ENCODE assay signal across 8 cellular contexts in the genomic region with DNA sequence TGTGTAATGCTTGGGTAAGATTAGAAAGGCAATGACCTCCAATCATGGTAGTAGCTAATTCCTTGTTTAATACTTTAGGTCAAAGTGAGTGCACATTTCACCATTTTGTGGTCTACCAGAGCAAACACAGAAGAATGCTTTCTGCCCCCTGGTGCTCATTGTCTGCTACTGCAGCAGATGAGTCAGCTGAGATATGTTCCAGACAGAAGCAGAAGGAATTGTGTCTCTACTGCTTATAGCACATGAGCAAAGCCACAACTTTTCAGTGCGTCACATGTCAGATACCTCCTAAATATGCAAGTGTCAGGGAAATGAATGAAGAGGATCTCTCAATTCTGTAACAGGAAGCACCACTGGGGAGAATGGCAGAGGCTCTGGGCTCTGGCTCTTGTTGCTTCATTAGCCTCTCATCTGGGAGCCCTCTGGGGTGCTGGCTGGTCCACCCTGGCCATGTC.
A peak's percentile ranks its signal among the peaks of the same experiment; 100 is the strongest.
DNase-seq lines count a peak whose midpoint lies in the region; ATAC-seq and TF ChIP-seq lines count a peak whose summit lies in the region.

No MANE protein-coding gene starts in this region.

- no peak overlapping the region for H3K4me3 ChIP-seq in AG09309 (ENCODE audit: control insufficient read depth, low read depth, low read length)
- no peak overlapping the region for H3K4me3 ChIP-seq in lower lobe of right lung

- H3K36me3 ChIP-seq in lower lobe of right lung = no peaks in the 10 kb centered on the region

- intact Hi-C loops in lower lobe of right lung (cut with DNase I) = loop anchor here (5.0 kb wide), 1 partner anchor 469 kb away; no protein-coding TSS in a partner anchor

- ATAC-seq in GM18870 (IDR thresholded peaks at IDR 0.05; ENCODE audit: unreplicated experiment) (peak; percentile 80), HG03175 (IDR thresholded peaks at IDR 0.05; ENCODE audit: unreplicated experiment) (peak; percentile 87), lower lobe of right lung (peak; percentile 89 to 96)

- DNase-seq in AG09309 (ENCODE audit: low read depth) (peak; percentile 93), NCI-H526 (lab: John Stamatoyannopoulos, UW) (peak; percentile 57 to 72), dermis microvascular lymphatic vessel endothelial cell (ENCODE audit: low read depth in 2 of 2) (peak; percentile 74 to 85), lower lobe of right lung (peak; percentile 73)
- peak; percentile 78 to 79 for DNase-seq in activated CD4-positive, alpha-beta T cell treated with anti-CD3 and anti-CD28 coated beads, Interleukin-2, amount 50 U/mL, for 4 hours
- peak; percentile 61 for DNase-seq in stimulated activated CD8-positive, alpha-beta memory T cell treated with anti-CD3 and anti-CD28 coated beads, Interleukin-12 subunit alpha, Interleukin-12 subunit beta, amount 100 ng/mL, for 1 hour (ENCODE audit: low read depth)

- TF ChIP-seq CTCF in AG09309 (IDR thresholded peaks at IDR 0.05; ENCODE audit: control insufficient read depth, insufficient read depth, low read depth, low read length, missing control alignments) (peak; percentile 93), lower lobe of right lung (IDR thresholded peaks at IDR 0.05) (peak; percentile 95)

- peaks cover 16% of the 10 kb centered on the region for H3K4me1 ChIP-seq in lower lobe of right lung

- no peaks in the 10 kb centered on the region for H3K9me3 ChIP-seq in lower lobe of right lung

- peak overlapping the region; percentile 25 for H3K27ac ChIP-seq in lower lobe of right lung

- no peaks in the 10 kb centered on the region for H3K27me3 ChIP-seq in lower lobe of right lung (ENCODE audit: low read depth)
